37 cellular contexts compared by ENCODE assay signal in the genomic region with DNA sequence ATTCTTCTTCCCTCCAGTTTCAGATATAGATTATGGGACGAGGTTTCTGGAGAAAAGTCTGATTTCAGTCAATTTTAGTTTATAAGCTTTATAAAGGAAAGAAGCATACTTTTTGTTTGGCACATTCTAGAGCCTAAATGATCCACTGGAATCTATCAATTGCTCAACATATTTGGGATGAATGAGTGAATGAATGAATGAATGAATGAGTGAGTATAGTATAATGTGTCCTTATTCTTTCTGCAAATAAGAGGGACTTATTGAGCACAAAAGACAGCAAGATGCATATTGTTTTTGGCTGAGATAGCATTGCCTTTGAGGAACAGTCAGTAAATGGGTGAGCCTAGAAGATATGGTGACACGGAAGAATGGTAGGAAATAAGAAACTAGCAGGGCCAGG.
A peak's percentile ranks its signal among the peaks of the same experiment; 100 is the strongest.
DNase-seq lines count a peak whose midpoint lies in the region; ATAC-seq, FAIRE-seq and TF ChIP-seq lines count a peak whose summit lies in the region.
"Had no signal": no experiment of that assay in that cellular context is flagged by ENCODE, and none has a peak within 500 bp of the region (broad histone marks: within the 10 kb centered on the region; RNA-seq: fewer than 3 reads in every experiment).

No MANE protein-coding gene starts in this region.

- H3K4me1 Mint-ChIP-seq in neural crest cell (no peaks in the 10 kb centered on the region), progenitor cell of endocrine pancreas (ENCODE audit: low read depth) (no peaks in the 10 kb centered on the region), type B pancreatic cell (ENCODE audit: unreplicated experiment) (no peaks in the 10 kb centered on the region)
- no peaks in the 10 kb centered on the region for H3K4me1 Mint-ChIP-seq in activated T-helper 1 cell treated with anti-CD3 and anti-CD28 coated beads, Interleukin-12 subunit alpha, Interleukin-12 subunit beta, Interleukin-2, Interleukin-4 antibody, amounts not matched to agents 30 ng/mL and 10 ng/mL and 1 ng/mL, durations not matched to agents 14 hours and 24 hours and 36 hours (ENCODE audit: low read depth)
- H3K4me1 Mint-ChIP-seq: B cell; CD14-positive monocyte; CD4-positive, alpha-beta memory T cell; CD4-positive, CD25-positive, alpha-beta regulatory T cell; CD8-positive, alpha-beta memory T cell had no signal

- WGBS in HepG2 (ENCODE audit: low lambda C conversion rate), result 3% methylated on average over 2 of the region's 2 CpGs
- 24% methylated on average over 2 of the region's 2 CpGs for WGBS in right lobe of liver (ENCODE audit: insufficient coverage, low coverage, low lambda C conversion rate, missing lambda C conversion rate)
- 0% methylated on average over 2 of the region's 2 CpGs for WGBS in GM12878 (ENCODE audit: insufficient coverage, insufficient replicate concordance, low lambda C conversion rate, missing lambda C conversion rate)

- SMC1A ChIA-PET in GM12878 (lab: Charles Lee; ENCODE audit: uncharacterized antibody, unreplicated experiment), result interaction anchor here (0.8 to 2.5 kb wide), 10 partner anchors 10 to 292 kb away, joined by 3 to 11 read pairs (median 6); no protein-coding TSS in a partner anchor

- H3K27ac Mint-ChIP-seq in neural crest cell (ENCODE audit: unreplicated experiment), result peak overlapping the region; percentile 44
- peak overlapping the region; percentile 12 for H3K27ac Mint-ChIP-seq in progenitor cell of endocrine pancreas
- no peak overlapping the region for H3K27ac Mint-ChIP-seq in activated T-helper 1 cell treated with anti-CD3 and anti-CD28 coated beads, Interleukin-12 subunit alpha, Interleukin-12 subunit beta, Interleukin-2, Interleukin-4 antibody, amounts not matched to agents 30 ng/mL and 10 ng/mL and 1 ng/mL, durations not matched to agents 14 hours and 24 hours and 36 hours
- H3K27ac Mint-ChIP-seq in type B pancreatic cell, result no peak overlapping the region
- H3K27ac Mint-ChIP-seq: B cell; CD14-positive monocyte; CD4-positive, alpha-beta T cell; CD4-positive, CD25-positive, alpha-beta regulatory T cell; CD8-positive, alpha-beta memory T cell; CD8-positive, alpha-beta T cell had no signal

- no peaks in the 10 kb centered on the region for H3K36me3 ChIP-seq in HepG2 (replicated peaks in 1 of 2; ENCODE audit: control insufficient read depth in 1 of 2, insufficient read depth in 2 of 2, low read length in 2 of 2)
- H3K36me3 ChIP-seq in right lobe of liver, result no peaks in the 10 kb centered on the region
- no peaks in the 10 kb centered on the region for H3K36me3 ChIP-seq in GM12878 (ENCODE audit: control insufficient read depth in 2 of 2, insufficient read depth in 2 of 2, low read length in 1 of 2)
- H3K36me3 ChIP-seq: BE2C; BLaER1; BLaER1 treated with 17β-estradiol and CSF1 and Interleukin-3, amounts not matched to agents 10 nM and 100 nM had no signal

- no peaks in the 10 kb centered on the region for H3K9me3 ChIP-seq in HepG2 (ENCODE audit: low read length)
- H3K9me3 ChIP-seq in right lobe of liver, result no peaks in the 10 kb centered on the region
- no peaks in the 10 kb centered on the region for H3K9me3 ChIP-seq in GM12878 (replicated peaks; ENCODE audit: control insufficient read depth, insufficient read depth, low read length)
- H3K9me3 ChIP-seq: A549; BE2C; BLaER1; BLaER1 treated with 17β-estradiol and CSF1 and Interleukin-3, amounts not matched to agents 10 nM and 100 nM; Caco-2 had no signal

- no peak for DNase-seq in HepG2 (ENCODE audit: low spot score)
- DNase-seq in right lobe of liver, result no peak
- DNase-seq in GM12878 (ENCODE audit: low read depth, low spot score), result no peak
- no peak for DNase-seq in neural crest cell (ENCODE audit: low read depth, low spot score)
- no peak for DNase-seq in progenitor cell of endocrine pancreas (ENCODE audit: low spot score, unreplicated experiment)
- no peak for DNase-seq in activated naive CD4-positive, alpha-beta T cell treated with Interleukin-2 at 50 U/mL for 16 hours
- no peak for DNase-seq in activated T-helper 1 cell treated with anti-CD3 and anti-CD28 coated beads, Interleukin-12 subunit alpha, Interleukin-12 subunit beta, Interleukin-2, Interleukin-4 antibody, amounts not matched to agents 30 ng/mL and 10 ng/mL and 1 ng/mL, durations not matched to agents 14 hours and 24 hours and 36 hours (ENCODE audit: low spot score)
- no peak for DNase-seq in type B pancreatic cell (ENCODE audit: extremely low spot score, unreplicated experiment)
- DNase-seq: 8988T; ACHN; AML-193; BE2C; C1 segment of cervical spinal cord; Caco-2; Calu3; CD4-positive, alpha-beta memory T cell; CD4-positive, alpha-beta T cell; CD4-positive, CD25-positive, alpha-beta regulatory T cell; CD8-positive, alpha-beta memory T cell; CD8-positive, alpha-beta T cell; COR-L47; DMS 273 treated with DMSO at 0.1 percent for 48 hours; DMS153; DMS53; DMS79; DMS79 treated with DMSO at 0.1 percent for 48 hours; DND-41; EL had no signal

- H3K9ac ChIP-seq in HepG2 (ENCODE audit: insufficient read depth, low read depth, low read length) (no peak overlapping the region), GM12878 (ENCODE audit: control insufficient read depth, insufficient read depth, low read length) (no peak overlapping the region)
- H3K9ac ChIP-seq: BLaER1; BLaER1 treated with 17β-estradiol and CSF1 and Interleukin-3, amounts not matched to agents 10 nM and 100 nM had no signal

- no peak overlapping the region for H3K4me2 ChIP-seq in HepG2 (ENCODE audit: low read depth, low read length)
- H3K4me2 ChIP-seq in GM12878 (ENCODE audit: control insufficient read depth, insufficient read depth), result no peak overlapping the region
- H3K4me2 ChIP-seq: A549; BLaER1; BLaER1 treated with 17β-estradiol and CSF1 and Interleukin-3, amounts not matched to agents 10 nM and 100 nM had no signal

- in situ Hi-C loops in HepG2 (cut with HindIII; ENCODE audit: extremely low pct_ligation_motif_present, low pct_unique_long_range_greater_than_20kb), result no loop called here
- in situ Hi-C loops in GM12878 (cut with MboI), result no loop called here

- POLR2A ChIA-PET in HepG2 (lab: Yijun Ruan, JAX) (no interaction called here), GM12878 (lab: Charles Lee) (interaction anchor here (1.1 kb wide), 1 partner anchor 306 kb away, joined by 5 read pairs; no protein-coding TSS in a partner anchor)

- RAD21 ChIA-PET in GM12878 (lab: Charles Lee; ENCODE audit: unreplicated experiment), result interaction anchor here (0.6 to 1.6 kb wide), 5 partner anchors 27 to 314 kb away, joined by 3 to 8 read pairs (median 4); no protein-coding TSS in a partner anchor

- BruUV-seq in HepG2 (replicated peaks; lab: Mats Ljungman, UMichigan) (no TSS peak), GM12878 (replicated peaks; lab: Mats Ljungman, UMichigan) (no TSS peak)

- no peaks in the 10 kb centered on the region for H3K27me3 Mint-ChIP-seq in neural crest cell (ENCODE audit: low read depth)
- no peaks in the 10 kb centered on the region for H3K27me3 Mint-ChIP-seq in progenitor cell of endocrine pancreas
- H3K27me3 Mint-ChIP-seq in activated T-helper 1 cell treated with anti-CD3 and anti-CD28 coated beads, Interleukin-12 subunit alpha, Interleukin-12 subunit beta, Interleukin-2, Interleukin-4 antibody, amounts not matched to agents 30 ng/mL and 10 ng/mL and 1 ng/mL, durations not matched to agents 14 hours and 24 hours and 36 hours (ENCODE audit: insufficient read depth), result no peaks in the 10 kb centered on the region
- peaks cover 3% of the 10 kb centered on the region for H3K27me3 Mint-ChIP-seq in type B pancreatic cell
- H3K27me3 Mint-ChIP-seq: B cell; CD4-positive, CD25-positive, alpha-beta regulatory T cell; CD8-positive, alpha-beta memory T cell had no signal

- no peak for TF ChIP-seq RAD21 in HepG2 (CRISPR knock-in tag; IDR thresholded peaks at IDR 0.05)
- TF ChIP-seq RAD21 in GM12878 (IDR thresholded peaks at IDR 0.05; ENCODE audit: insufficient read depth, low read depth, low read length), result no peak

- H4K20me1 ChIP-seq in HepG2 (ENCODE audit: insufficient read depth, low read length) (no peaks in the 10 kb centered on the region), GM12878 (ENCODE audit: control insufficient read depth, insufficient read depth) (no peaks in the 10 kb centered on the region)
- H4K20me1 ChIP-seq: BLaER1; BLaER1 treated with 17β-estradiol and CSF1 and Interleukin-3, amounts not matched to agents 10 nM and 100 nM had no signal

- ATAC-seq in HepG2 (no peak), right lobe of liver (no peak), GM12878 (no peak)
- ATAC-seq: A549; CD8-positive, alpha-beta T cell had no signal

- FAIRE-seq in HepG2 (lab: Jason Lieb, UNC) (no peak), GM12878 (lab: Jason Lieb, UNC) (no peak)
- FAIRE-seq: A204.1, A549, D721Med had no signal

- H3K4me3 ChIP-seq in HepG2 (replicated peaks in 1 of 3; ENCODE audit: insufficient read depth in 1 of 3, low read depth in 2 of 3, low read length in 3 of 3) (no peak overlapping the region), right lobe of liver (no peak overlapping the region), GM12878 (no peak overlapping the region)
- H3K4me3 ChIP-seq: A549; BLaER1; BLaER1 treated with 17β-estradiol and CSF1 and Interleukin-3, amounts not matched to agents 10 nM and 100 nM had no signal

- TF ChIP-seq POLR2A in HepG2 (IDR thresholded peaks at IDR 0.05; ENCODE audit: insufficient read depth in 1 of 2, low read depth in 2 of 2, low read length in 2 of 2) (no peak), right lobe of liver (IDR thresholded peaks at IDR 0.05) (no peak), GM12878 (IDR thresholded peaks at IDR 0.05; ENCODE audit: low read depth, low read length) (no peak)

- H3K27ac ChIP-seq in HepG2 (ENCODE audit: extremely low read length, insufficient read depth, low read length), result no peak overlapping the region
- H3K27ac ChIP-seq in right lobe of liver, result no peak overlapping the region
- no peak overlapping the region for H3K27ac ChIP-seq in GM12878 (ENCODE audit: control insufficient read depth, insufficient read depth)
- H3K27ac ChIP-seq: 22Rv1; A549; BLaER1; BLaER1 treated with 17β-estradiol and CSF1 and Interleukin-3, amounts not matched to agents 10 nM and 100 nM; C4-2B had no signal

- H3K4me1 ChIP-seq in HepG2 (ENCODE audit: insufficient read depth, low read length) (no peaks in the 10 kb centered on the region), right lobe of liver (no peaks in the 10 kb centered on the region), GM12878 (ENCODE audit: control insufficient read depth, insufficient read depth, low read length) (no peaks in the 10 kb centered on the region)
- H3K4me1 ChIP-seq: A549; BE2C; BLaER1; BLaER1 treated with 17β-estradiol and CSF1 and Interleukin-3, amounts not matched to agents 10 nM and 100 nM; Caco-2 had no signal

- no peak for TF ChIP-seq EP300 in HepG2 (IDR thresholded peaks at IDR 0.05; ENCODE audit: low read depth in 2 of 2, low read length in 2 of 2)
- no peak for TF ChIP-seq EP300 in HepG2 (CRISPR knock-in tag; IDR thresholded peaks at IDR 0.05; ENCODE audit: borderline replicate concordance)
- TF ChIP-seq EP300 in GM12878 (IDR thresholded peaks at IDR 0.05; ENCODE audit: borderline replicate concordance in 1 of 2, control insufficient read depth in 1 of 2, low read depth in 2 of 2, low read length in 2 of 2), result no peak

- H3K9me3 Mint-ChIP-seq in neural crest cell, result peaks cover 9% of the 10 kb centered on the region
- H3K9me3 Mint-ChIP-seq in progenitor cell of endocrine pancreas (ENCODE audit: low read depth), result no peaks in the 10 kb centered on the region
- peaks cover 15% of the 10 kb centered on the region for H3K9me3 Mint-ChIP-seq in activated T-helper 1 cell treated with anti-CD3 and anti-CD28 coated beads, Interleukin-12 subunit alpha, Interleukin-12 subunit beta, Interleukin-2, Interleukin-4 antibody, amounts not matched to agents 30 ng/mL and 10 ng/mL and 1 ng/mL, durations not matched to agents 14 hours and 24 hours and 36 hours
- H3K9me3 Mint-ChIP-seq in type B pancreatic cell, result no peaks in the 10 kb centered on the region

- H3K79me2 ChIP-seq in HepG2 (ENCODE audit: insufficient read depth, low read length) (no peaks in the 10 kb centered on the region), GM12878 (ENCODE audit: control insufficient read depth, insufficient read depth, low read length) (no peaks in the 10 kb centered on the region)

- H3K27me3 ChIP-seq in HepG2 (ENCODE audit: control insufficient read depth in 1 of 2, insufficient read depth in 2 of 2, low read length in 2 of 2), result no peaks in the 10 kb centered on the region; a peak in 1 of 5 replicates
- no peaks in the 10 kb centered on the region for H3K27me3 ChIP-seq in right lobe of liver
- H3K27me3 ChIP-seq in GM12878 (replicated peaks in 1 of 2; ENCODE audit: control insufficient read depth in 2 of 2, insufficient read depth in 2 of 2, low read length in 1 of 2), result no peaks in the 10 kb centered on the region
- H3K27me3 ChIP-seq: BE2C; BLaER1; BLaER1 treated with 17β-estradiol and CSF1 and Interleukin-3, amounts not matched to agents 10 nM and 100 nM had no signal

- TF ChIP-seq CTCF in HepG2 (CRISPR knock-in tag; IDR thresholded peaks at IDR 0.05) (no peak), right lobe of liver (IDR thresholded peaks at IDR 0.05) (no peak), GM12878 (IDR thresholded peaks at IDR 0.05 in 2 of 3, conservative IDR thresholded peaks at IDR 0.05 in 1 of 3; ENCODE audit: control insufficient read depth in 2 of 3, extremely low read depth in 1 of 3, insufficient read depth in 1 of 3, low read depth in 3 of 3, low read length in 3 of 3) (no peak), neural crest cell (conservative IDR thresholded peaks at IDR 0.05) (no peak), progenitor cell of endocrine pancreas (IDR thresholded peaks at IDR 0.05; ENCODE audit: unreplicated experiment) (no peak), type B pancreatic cell (conservative IDR thresholded peaks at IDR 0.05) (no peak)

- H2AFZ ChIP-seq in HepG2 (ENCODE audit: low read length) (no peak overlapping the region), GM12878 (ENCODE audit: control insufficient read depth, low read depth, low read length) (no peak overlapping the region)

- no peaks in the 10 kb centered on the region for H3K36me3 Mint-ChIP-seq in neural crest cell (ENCODE audit: low read depth)
- no peaks in the 10 kb centered on the region for H3K36me3 Mint-ChIP-seq in progenitor cell of endocrine pancreas (ENCODE audit: insufficient read depth)
- no peaks in the 10 kb centered on the region for H3K36me3 Mint-ChIP-seq in activated T-helper 1 cell treated with anti-CD3 and anti-CD28 coated beads, Interleukin-12 subunit alpha, Interleukin-12 subunit beta, Interleukin-2, Interleukin-4 antibody, amounts not matched to agents 30 ng/mL and 10 ng/mL and 1 ng/mL, durations not matched to agents 14 hours and 24 hours and 36 hours (ENCODE audit: low read depth)
- no peaks in the 10 kb centered on the region for H3K36me3 Mint-ChIP-seq in type B pancreatic cell
- H3K36me3 Mint-ChIP-seq: CD14-positive monocyte; CD4-positive, alpha-beta memory T cell; CD4-positive, CD25-positive, alpha-beta regulatory T cell; CD8-positive, alpha-beta memory T cell; CD8-positive, alpha-beta T cell had no signal

- H3K4me3 Mint-ChIP-seq in neural crest cell, result no peak overlapping the region
- H3K4me3 Mint-ChIP-seq in progenitor cell of endocrine pancreas (ENCODE audit: low read depth), result no peak overlapping the region
- H3K4me3 Mint-ChIP-seq in activated T-helper 1 cell treated with anti-CD3 and anti-CD28 coated beads, Interleukin-12 subunit alpha, Interleukin-12 subunit beta, Interleukin-2, Interleukin-4 antibody, amounts not matched to agents 30 ng/mL and 10 ng/mL and 1 ng/mL, durations not matched to agents 14 hours and 24 hours and 36 hours, result no peak overlapping the region
- H3K4me3 Mint-ChIP-seq in type B pancreatic cell, result no peak overlapping the region
- H3K4me3 Mint-ChIP-seq: B cell; CD14-positive monocyte; CD4-positive, alpha-beta memory T cell; CD4-positive, alpha-beta T cell; CD4-positive, CD25-positive, alpha-beta regulatory T cell; CD8-positive, alpha-beta memory T cell; CD8-positive, alpha-beta T cell had no signal

- CTCF ChIA-PET in HepG2 (lab: Yijun Ruan, JAX; ENCODE audit: low intra/inter-chr PET ratio, low total read pairs), result no interaction called here
- CTCF ChIA-PET in GM12878 (lab: Yijun Ruan, JAX), result interaction anchor here (1.3 to 1.7 kb wide), 3 partner anchors 27 to 250 kb away, joined by 4 to 6 read pairs (median 4); no protein-coding TSS in a partner anchor

- intact Hi-C loops in HepG2 (cut with micrococcal nuclease; ENCODE audit: unreplicated experiment) (no loop called here), right lobe of liver (cut with DNase I) (no loop called here), GM12878 (cut with micrococcal nuclease; ENCODE audit: unreplicated experiment) (no loop called here)
- intact Hi-C loops in activated T-helper 1 cell treated with anti-CD3 and anti-CD28 coated beads, Interleukin-12 subunit alpha, Interleukin-12 subunit beta, Interleukin-2, Interleukin-4 antibody, amounts not matched to agents 30 ng/mL and 10 ng/mL and 1 ng/mL, durations not matched to agents 14 hours and 24 hours and 36 hours (cut with micrococcal nuclease), result no loop called here

Comparison
In these comparisons a context has a peak if more than half of its experiments do, and no peak if none do; other contexts are left out.
1. H3K27ac Mint-ChIP-seq: peak in neural crest cell (single experiment) and progenitor cell of endocrine pancreas (single experiment); none in activated T-helper 1 cell treated with anti-CD3 and anti-CD28 coated beads, Interleukin-12 subunit alpha, Interleukin-12 subunit beta, Interleukin-2, Interleukin-4 antibody, amounts not matched to agents 30 ng/mL and 10 ng/mL and 1 ng/mL, durations not matched to agents 14 hours and 24 hours and 36 hours (single experiment) and type B pancreatic cell (single experiment).